Comparison of ENCODE assay signal across 17 cellular contexts in genomic region chr7:112160771-112161150, GRCh38. TPM values are rescaled to one million over a fixed set of nuclear protein-coding genes. Genes with fewer than 3 reads are reported as not detected.
A peak's percentile ranks its signal among the peaks of the same experiment; 100 is the strongest.
DNase-seq lines count a peak whose midpoint lies in the region; ATAC-seq and TF ChIP-seq lines count a peak whose summit lies in the region.
"Had no signal": no experiment of that assay in that cellular context is flagged by ENCODE, and none has a peak within 500 bp of the region (broad histone marks: within the 10 kb centered on the region; RNA-seq: fewer than 3 reads in every experiment).

No MANE protein-coding gene starts in this region.

- H3K18ac ChIP-seq in H9 (ENCODE audit: insufficient read length, low read depth, low read length): no peak overlapping the region

- no peak overlapping the region for H2BK12ac ChIP-seq in H9 (ENCODE audit: insufficient read length, low read depth, low read length)

- no peak overlapping the region for H3K4me2 ChIP-seq in H9 (ENCODE audit: insufficient read depth, insufficient read length, low read length)

- no peak overlapping the region for H4K91ac ChIP-seq in H9 (ENCODE audit: insufficient read length, low read depth, low read length)

- H3K79me2 ChIP-seq in H9 (ENCODE audit: insufficient read depth, low read length): no peaks in the 10 kb centered on the region; the same call in 1 of the 2 replicates

- H2BK5ac ChIP-seq in H9 (ENCODE audit: insufficient read length, low read length): no peak overlapping the region

- no peak overlapping the region for H3K14ac ChIP-seq in H9 (ENCODE audit: insufficient read depth, low read length)

- H2BK120ac ChIP-seq in H9 (ENCODE audit: low read depth, low read length, poor library complexity, severe bottlenecking): no peak overlapping the region

- H3K9ac ChIP-seq in H9 (ENCODE audit: extremely low read depth, insufficient read length, low read length) (no peak overlapping the region), iPS-20b (ENCODE audit: low read depth, low read length) (peak overlapping the region; percentile 43; the same call in 1 of the 2 replicates)

- H3K4ac ChIP-seq in H9 (ENCODE audit: low read depth, low read length): no peak overlapping the region

- H3K79me1 ChIP-seq in H9 (ENCODE audit: insufficient read depth, low read depth, low read length, poor library complexity, severe bottlenecking): peaks cover 4% of the 10 kb centered on the region

- no peak overlapping the region for H4K8ac ChIP-seq in H9 (replicated peaks; ENCODE audit: insufficient read length, low read depth, low read length)

- H3K4me1 ChIP-seq in H9 (ENCODE audit: insufficient read depth, low read length) (peaks cover 13% of the 10 kb centered on the region; the same call in 1 of the 2 replicates), iPS-20b (ENCODE audit: insufficient read depth, low read length) (peaks cover 34% of the 10 kb centered on the region)

- H3T11ph ChIP-seq in H9 (ENCODE audit: low read length): no peak overlapping the region

- CTCF ChIA-PET in WTC11 (lab: Charles Lee): no interaction called here

- H2AK5ac ChIP-seq in H9 (ENCODE audit: insufficient read length, low read length): no peak overlapping the region

- no peak for TF ChIP-seq CTCF in H9 (conservative IDR thresholded peaks at IDR 0.05)
- TF ChIP-seq CTCF in WTC11 (IDR thresholded peaks at IDR 0.05): no peak
- TF ChIP-seq CTCF in progenitor cell of endocrine pancreas (IDR thresholded peaks at IDR 0.05; ENCODE audit: unreplicated experiment): no peak

- no peak overlapping the region for H2AFZ ChIP-seq in H9 (ENCODE audit: low read length)

- H3K36me3 Mint-ChIP-seq in H9 (ENCODE audit: insufficient read depth in 1 of 3, low read depth in 3 of 3) (no peaks in the 10 kb centered on the region), WTC11 (no peaks in the 10 kb centered on the region), progenitor cell of endocrine pancreas (ENCODE audit: insufficient read depth) (peaks cover 1% of the 10 kb centered on the region)
- H3K36me3 Mint-ChIP-seq: stimulated activated naive B cell treated with anti-CD40 and anti-IgM and Interleukin-4, amounts not matched to agents 10 μg/mL and 1 μg/mL and 100 μg/mL, for 72 hours had no signal

- no peak overlapping the region for H2BK20ac ChIP-seq in H9 (ENCODE audit: low read depth, low read length, poor library complexity, severe bottlenecking)

- no peak overlapping the region for H4K5ac ChIP-seq in H9 (ENCODE audit: insufficient read length, low read depth, low read length)

- no peaks in the 10 kb centered on the region for H3K9me3 Mint-ChIP-seq in H9
- H3K9me3 Mint-ChIP-seq in WTC11: no peaks in the 10 kb centered on the region
- H3K9me3 Mint-ChIP-seq in progenitor cell of endocrine pancreas (ENCODE audit: low read depth): no peaks in the 10 kb centered on the region
- H3K9me3 Mint-ChIP-seq: activated T-cell treated with anti-CD3 and anti-CD28 coated beads, Interleukin-2, amount 50 U/mL, for 72 hours; CD4-positive, alpha-beta T cell; stimulated activated naive B cell treated with anti-CD40 and anti-IgM and Interleukin-4, amounts not matched to agents 10 μg/mL and 1 μg/mL and 100 μg/mL, for 72 hours had no signal

- POLR2A ChIA-PET in WTC11 (lab: Charles Lee): interaction anchor here (1.3 kb wide), 1 partner anchor 45 kb away, joined by 3 read pairs; no protein-coding TSS in a partner anchor

- H3K9me3 ChIP-seq in H9 (ENCODE audit: control insufficient read depth, low read depth, low read length) (no peaks in the 10 kb centered on the region), iPS-20b (ENCODE audit: insufficient read depth, low read depth, low read length) (no peaks in the 10 kb centered on the region)

- no peak overlapping the region for H3K56ac ChIP-seq in H9 (ENCODE audit: insufficient read length, low read depth, low read length)

- H4K20me1 ChIP-seq in H9 (ENCODE audit: control insufficient read depth, insufficient read depth, insufficient read length): no peaks in the 10 kb centered on the region

- H3K23ac ChIP-seq in H9 (ENCODE audit: insufficient read length, low read depth, low read length): no peak overlapping the region

- ATAC-seq in WTC11 (no peak), GM21447 (IDR thresholded peaks at IDR 0.05; ENCODE audit: unreplicated experiment) (no peak), HG03378 (IDR thresholded peaks at IDR 0.05; ENCODE audit: unreplicated experiment) (no peak)
- ATAC-seq: activated T-cell treated with anti-CD3 and anti-CD28 coated beads, Interleukin-2, amount 50 U/mL, for 72 hours; stimulated activated naive B cell treated with anti-CD40 and anti-IgM and Interleukin-4, amounts not matched to agents 10 μg/mL and 1 μg/mL and 100 μg/mL, for 72 hours had no signal

- H3K27ac ChIP-seq in H9 (ENCODE audit: insufficient read length, low read depth, low read length): no peak overlapping the region
- H3K27ac ChIP-seq in iPS-20b (ENCODE audit: low read length): peak overlapping the region; percentile 7

- no peak overlapping the region for H3K4me3 ChIP-seq in iPS-20b (ENCODE audit: low read length)

- H3K27ac Mint-ChIP-seq in H9: peak overlapping the region; percentile 11 to 86 (median 44); a peak in 3 of 7 replicates
- H3K27ac Mint-ChIP-seq in WTC11: peak overlapping the region; percentile 71
- peak overlapping the region; percentile 88 for H3K27ac Mint-ChIP-seq in progenitor cell of endocrine pancreas
- H3K27ac Mint-ChIP-seq: activated T-cell treated with anti-CD3 and anti-CD28 coated beads, Interleukin-2, amount 50 U/mL, for 72 hours; CD4-positive, alpha-beta T cell; stimulated activated naive B cell treated with anti-CD40 and anti-IgM and Interleukin-4, amounts not matched to agents 10 μg/mL and 1 μg/mL and 100 μg/mL, for 72 hours had no signal

- H3K36me3 ChIP-seq in iPS-20b (ENCODE audit: insufficient read depth, low read depth, low read length): no peaks in the 10 kb centered on the region

- H3K27me3 ChIP-seq in H9 (ENCODE audit: insufficient read depth, low read length) (no peaks in the 10 kb centered on the region), iPS-20b (ENCODE audit: insufficient read depth, low read length) (no peaks in the 10 kb centered on the region)

- no peaks in the 10 kb centered on the region for H3K23me2 ChIP-seq in H9 (ENCODE audit: insufficient read length, low read depth, low read length, poor library complexity, severe bottlenecking)

- no peak overlapping the region for H2BK15ac ChIP-seq in H9 (ENCODE audit: low read depth, low read length)

- DNase-seq in H9 (no peak), WTC11 (ENCODE audit: low spot score) (no peak), progenitor cell of endocrine pancreas (ENCODE audit: low spot score, unreplicated experiment) (no peak), NOMO-1 treated with DMSO at 0.1 percent for 48 hours (lab: John Stamatoyannopoulos, UW; ENCODE audit: unreplicated experiment) (no peak), DMS 273 treated with DMSO at 0.1 percent for 48 hours (lab: John Stamatoyannopoulos, UW) (no peak)
- DNase-seq: activated CD4-positive, alpha-beta T cell treated with anti-CD3 and anti-CD28 coated beads, Interleukin-2, amount 50 U/mL, for 4 hours; activated T-cell treated with anti-CD3 and anti-CD28 coated beads, Interleukin-2, amount 50 U/mL, for 72 hours; amniotic stem cell; CD4-positive, alpha-beta T cell; foreskin melanocyte; islet precursor cell; NCI-H2081 treated with DMSO at 0.1 percent for 48 hours; Right ventricle myocardium superior; stimulated activated naive B cell treated with anti-CD40 and anti-IgM and Interleukin-4, amounts not matched to agents 10 μg/mL and 1 μg/mL and 100 μg/mL, for 72 hours had no signal

- H3K4me1 Mint-ChIP-seq in H9: peaks cover 34 to 48% of the 10 kb centered on the region in 2 experiments
- peaks cover 46% of the 10 kb centered on the region for H3K4me1 Mint-ChIP-seq in WTC11
- peaks cover 46% of the 10 kb centered on the region for H3K4me1 Mint-ChIP-seq in progenitor cell of endocrine pancreas (ENCODE audit: low read depth)

- H3K27me3 Mint-ChIP-seq in H9 (ENCODE audit: low read depth) (no peaks in the 10 kb centered on the region), WTC11 (ENCODE audit: low read depth) (no peaks in the 10 kb centered on the region), progenitor cell of endocrine pancreas (peaks cover 11% of the 10 kb centered on the region)
- H3K27me3 Mint-ChIP-seq: stimulated activated naive B cell treated with anti-CD40 and anti-IgM and Interleukin-4, amounts not matched to agents 10 μg/mL and 1 μg/mL and 100 μg/mL, for 72 hours had no signal

- H3K4me3 Mint-ChIP-seq in H9 (peak overlapping the region in 1 of 2 experiments; percentile 22; a peak in 2 of 5 replicates), WTC11 (no peak overlapping the region), progenitor cell of endocrine pancreas (ENCODE audit: low read depth) (peak overlapping the region; percentile 4)
- H3K4me3 Mint-ChIP-seq: activated T-cell treated with anti-CD3 and anti-CD28 coated beads, Interleukin-2, amount 50 U/mL, for 72 hours; CD4-positive, alpha-beta T cell; stimulated activated naive B cell treated with anti-CD40 and anti-IgM and Interleukin-4, amounts not matched to agents 10 μg/mL and 1 μg/mL and 100 μg/mL, for 72 hours had no signal

- WGBS in H9 (ENCODE audit: extremely low coverage, insufficient read length, low lambda C conversion rate): no CpG with 5 or more reads among the region's 7 CpGs

TF ChIP-seq in WTC11, 78 proteins besides CTCF, POLR2A, EP300 and RAD21 (continues in another document):
- TF ChIP-seq ZNF425 (CRISPR knock-in tag; conservative IDR thresholded peaks at IDR 0.05): no peak
- TF ChIP-seq EMX1 (CRISPR knock-in tag; IDR thresholded peaks at IDR 0.05): no peak
- no peak for TF ChIP-seq NR1H2 (CRISPR knock-in tag; IDR thresholded peaks at IDR 0.05)

RNA-seq across cellular contexts. Expression of gene DOCK4, which starts 45.4 kb away (rescaled TPM):
- 4.8 and 4.9 TPM in 2 replicates for total RNA-seq in H9 (2021)
- total RNA-seq in WTC11 (2021): 13.3 to 20.4 TPM (median 15.2 TPM) in 3 replicates
- 28.8 and 33.8 TPM in 2 replicates for total RNA-seq in progenitor cell of endocrine pancreas

RNA-seq across cellular contexts. Expression of gene ZNF277, which starts 45.7 kb away (rescaled TPM):
- 13.1 and 15.7 TPM in 2 replicates for total RNA-seq in H9 (2021)
- total RNA-seq in WTC11 (2021): 18.3 to 22.5 TPM (median 20.6 TPM) in 3 replicates
- 24.3 and 25.9 TPM in 2 replicates for total RNA-seq in progenitor cell of endocrine pancreas
